ENCODE assay signal across 8 cellular contexts in the genomic region with DNA sequence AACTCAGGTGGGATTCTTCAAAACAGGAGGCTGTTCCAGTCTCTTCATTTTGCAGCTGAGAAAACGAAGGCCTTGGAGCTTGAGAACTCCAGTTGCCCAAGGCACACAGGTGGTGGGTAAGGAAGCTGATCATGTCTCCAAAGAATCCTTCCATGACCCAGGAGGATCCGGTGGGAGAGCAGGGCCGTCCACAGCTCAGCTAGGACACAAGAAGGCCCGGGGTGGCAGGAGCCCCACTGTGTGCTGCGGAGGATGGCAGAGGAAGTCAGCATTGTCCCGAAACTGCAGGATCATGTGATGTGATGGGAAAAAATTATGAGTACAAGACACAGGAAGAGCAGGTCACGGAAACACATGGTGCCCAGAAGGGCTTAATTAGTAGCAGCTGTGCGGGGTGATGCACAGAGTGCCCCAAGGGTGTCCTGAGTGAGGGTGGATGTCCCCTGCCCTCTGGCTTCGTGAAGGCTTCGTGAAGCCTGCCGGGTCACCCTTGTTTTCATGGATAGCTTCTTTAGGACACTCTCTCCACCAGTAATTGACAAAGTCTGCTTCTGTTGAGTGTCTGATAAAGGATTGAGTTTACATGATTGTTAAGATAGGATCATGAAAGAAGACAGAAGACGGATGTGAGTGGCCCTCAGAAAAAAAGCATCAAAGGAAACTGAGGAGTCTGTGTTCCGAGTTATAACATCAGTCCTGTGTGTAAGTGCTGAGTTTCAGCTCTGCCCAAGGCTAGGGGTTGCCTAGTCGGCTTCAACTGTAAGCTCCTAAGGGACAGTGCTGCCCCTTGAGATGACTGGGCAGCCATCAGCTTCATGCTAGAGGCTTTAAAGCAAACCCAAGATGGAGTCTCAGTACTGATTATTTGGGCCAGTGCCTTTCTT. TPM values are rescaled to one million over a fixed set of nuclear protein-coding genes. Genes with fewer than 3 reads are reported as not detected.
DNase-seq lines count a peak whose midpoint lies in the region; ATAC-seq and TF ChIP-seq lines count a peak whose summit lies in the region.

No MANE protein-coding gene starts in this region.

- no peaks in the 10 kb centered on the region for H3K9me3 Mint-ChIP-seq in CD8-positive, alpha-beta T cell

- no peak for TF ChIP-seq CTCF in NB4 (IDR thresholded peaks at IDR 0.05; ENCODE audit: low read depth, low read length)
- TF ChIP-seq CTCF in fibroblast of mammary gland (conservative IDR thresholded peaks at IDR 0.05; ENCODE audit: control insufficient read depth, insufficient read depth, low read depth, low read length) = no peak
- no peak for TF ChIP-seq CTCF in gastrocnemius medialis (IDR thresholded peaks at IDR 0.05 in 4 of 5, conservative IDR thresholded peaks at IDR 0.05 in 1 of 5)
- no peak for TF ChIP-seq CTCF in CD8-positive, alpha-beta T cell (IDR thresholded peaks at IDR 0.05)

- peaks cover 13% of the 10 kb centered on the region in 2 donors for H3K4me1 ChIP-seq in gastrocnemius medialis
- no peaks in the 10 kb centered on the region for H3K4me1 ChIP-seq in CD8-positive, alpha-beta T cell (ENCODE audit: insufficient read depth, low read length)

- no peak overlapping the region for H3K4me3 Mint-ChIP-seq in CD8-positive, alpha-beta T cell

- intact Hi-C loops in gastrocnemius medialis (cut with DNase I; ENCODE audit: low total_unique reads) = loop anchor here (2.0 to 5.0 kb wide), 2 partner anchors 50 to 235 kb away; no protein-coding TSS in a partner anchor
- intact Hi-C loops in CD8-positive, alpha-beta T cell (cut with DNase I, micrococcal nuclease) = loop anchor here (1.0 to 5.0 kb wide), 6 partner anchors 90 to 753 kb away; no protein-coding TSS in a partner anchor

- no peaks in the 10 kb centered on the region for H3K9me3 ChIP-seq in gastrocnemius medialis
- no peaks in the 10 kb centered on the region for H3K9me3 ChIP-seq in CD8-positive, alpha-beta T cell (ENCODE audit: low read length)

- H3K36me3 ChIP-seq in gastrocnemius medialis = no peaks in the 10 kb centered on the region
- H3K36me3 ChIP-seq in CD8-positive, alpha-beta T cell (ENCODE audit: insufficient read depth, low read length) = no peaks in the 10 kb centered on the region

- no peak for TF ChIP-seq POLR2A in NB4 (IDR thresholded peaks at IDR 0.05; ENCODE audit: extremely low read depth, insufficient read length)
- TF ChIP-seq POLR2A in gastrocnemius medialis (IDR thresholded peaks at IDR 0.05) = no peak

- CTCF ChIA-PET in CD8-positive, alpha-beta T cell (lab: Charles Lee) = interaction anchor here (0.6 to 1.8 kb wide), 15 partner anchors 8 to 763 kb away, joined by 3 to 7 read pairs (median 3); partner anchors contain the start of gene MIPEP

- peak overlapping the region; percentile 83 to 90 (median 88) for H3K27ac ChIP-seq in gastrocnemius medialis
- no peak overlapping the region for H3K27ac ChIP-seq in CD8-positive, alpha-beta T cell (ENCODE audit: low read depth, low read length)

- H3K27me3 ChIP-seq in gastrocnemius medialis = no peaks in the 10 kb centered on the region
- no peaks in the 10 kb centered on the region for H3K27me3 ChIP-seq in CD8-positive, alpha-beta T cell (ENCODE audit: insufficient read depth, low read length)

- H3K36me3 Mint-ChIP-seq in CD8-positive, alpha-beta T cell = no peaks in the 10 kb centered on the region

- peaks cover 5% of the 10 kb centered on the region for H3K4me1 Mint-ChIP-seq in CD8-positive, alpha-beta T cell (ENCODE audit: low read depth)

- ATAC-seq in gastrocnemius medialis = peak; percentile 19 to 39
- no peak for ATAC-seq in CD8-positive, alpha-beta T cell

- POLR2A ChIA-PET in CD8-positive, alpha-beta T cell (lab: Charles Lee) = no interaction called here

- no peak overlapping the region for H3K27ac Mint-ChIP-seq in CD8-positive, alpha-beta T cell

- peak; percentile 87 for DNase-seq in EL
- DNase-seq in NB4 (ENCODE audit: low read depth) = no peak
- DNase-seq in fibroblast of mammary gland (ENCODE audit: low read depth) = peak; percentile 44
- DNase-seq in gastrocnemius medialis = no peak
- DNase-seq in HuH-7.5 (ENCODE audit: low spot score) = no peak
- DNase-seq in activated CD4-positive, CD25-positive, alpha-beta regulatory T cell treated with anti-CD3 and anti-CD28 coated beads, Interleukin-2, amount 50 U/mL, for 72 hours = no peak
- DNase-seq in HPDE6-E6E7 (ENCODE audit: extremely low spot score) = no peak
- DNase-seq in CD8-positive, alpha-beta T cell = no peak

- in situ Hi-C loops in gastrocnemius medialis (cut with MboI; ENCODE audit: low sequenced_read_pairs in 4 of 4) = loop anchor here (5.0 to 10.0 kb wide), 6 partner anchors 100 to 405 kb away; partner anchors contain the start of gene TNFRSF19 (in 2 of the 4)

- peak overlapping the region; percentile 61 for H3K4me3 ChIP-seq in NB4 (ENCODE audit: low read depth, low read length)
- no peak overlapping the region for H3K4me3 ChIP-seq in fibroblast of mammary gland (ENCODE audit: control insufficient read depth, low read depth, low read length)
- H3K4me3 ChIP-seq in gastrocnemius medialis = peak overlapping the region; percentile 70 to 87 (median 70)
- no peak overlapping the region for H3K4me3 ChIP-seq in CD8-positive, alpha-beta T cell (ENCODE audit: low read depth, low read length)

- H3K27me3 Mint-ChIP-seq in CD8-positive, alpha-beta T cell (ENCODE audit: low read depth) = peaks cover 14% of the 10 kb centered on the region

RNA-seq across cellular contexts. Expression of gene SACS, which starts 33.8 kb away (rescaled TPM):
- total RNA-seq in gastrocnemius medialis = 10 to 100 TPM; 23.8 to 36.5 (median 31.8) TPM
- 10 to 100 TPM in 1 of 2 experiments, 1 to 10 TPM in 1; 9.7 to 11.2 TPM for total RNA-seq in CD8-positive, alpha-beta T cell

Comparison
In these comparisons a context has a peak if more than half of its experiments do, and no peak if none do; other contexts are left out.
1. DNase-seq: peak in EL (single experiment) and fibroblast of mammary gland (single experiment); none in NB4 (single experiment), gastrocnemius medialis (0 of 2), HuH-7.5 (single experiment), activated CD4-positive, CD25-positive, alpha-beta regulatory T cell treated with anti-CD3 and anti-CD28 coated beads, Interleukin-2, amount 50 U/mL, for 72 hours (single experiment), HPDE6-E6E7 (single experiment) and CD8-positive, alpha-beta T cell (0 of 7).
2. H3K4me3 ChIP-seq: peak in NB4 (single experiment) and gastrocnemius medialis (4 of 4); none in fibroblast of mammary gland (single experiment) and CD8-positive, alpha-beta T cell (single experiment).